2 cellular contexts compared by ENCODE assay signal in the genomic region with DNA sequence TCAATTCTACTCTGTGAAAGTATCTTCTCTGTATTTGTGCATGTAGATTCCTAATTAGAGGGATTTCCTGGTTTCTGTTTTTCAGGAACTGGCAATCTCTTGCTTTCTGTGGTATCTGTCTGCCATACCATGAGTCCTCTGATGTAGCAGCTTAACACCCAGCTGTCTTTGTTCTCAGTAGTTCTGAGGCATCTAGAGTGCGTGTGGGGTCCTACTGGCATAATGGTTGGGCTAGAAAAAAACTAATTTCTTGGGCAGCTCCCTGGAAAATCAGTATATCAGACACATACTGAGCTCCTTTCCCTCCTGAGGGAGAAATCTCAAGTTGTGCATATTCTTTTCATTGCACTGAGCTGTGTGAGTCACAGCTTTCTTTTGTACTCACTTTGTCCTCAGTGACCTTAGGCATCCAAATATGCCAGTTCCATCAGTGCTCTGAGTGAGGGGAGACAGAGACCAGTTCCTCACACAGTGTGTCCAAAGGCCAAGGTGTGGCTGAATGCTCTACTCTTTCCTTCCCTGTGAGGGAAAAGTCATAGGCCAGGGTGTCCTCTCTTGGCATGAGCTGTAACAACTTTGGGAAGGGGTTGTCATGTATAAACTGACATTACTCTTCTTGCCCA.
TF ChIP-seq lines count a peak whose summit lies in the region.

No MANE protein-coding gene starts in this region.

TF ChIP-seq in GM23338, 12 proteins besides CTCF, POLR2A, EP300 and RAD21 (continues in another document):
- TF ChIP-seq REST (IDR thresholded peaks at IDR 0.05; ENCODE audit: unreplicated experiment) (no peak), STAT1 (IDR thresholded peaks at IDR 0.05; ENCODE audit: unreplicated experiment) (no peak), JUNB (IDR thresholded peaks at IDR 0.05; ENCODE audit: unreplicated experiment) (no peak), CREB1 (CRISPR knock-in tag; IDR thresholded peaks at IDR 0.05; ENCODE audit: low read depth) (no peak), EZH2phosphoT487 (IDR thresholded peaks at IDR 0.05; ENCODE audit: unreplicated experiment) (no peak), ZNF114 (CRISPR knock-in tag; IDR thresholded peaks at IDR 0.05) (no peak), ZNF462 (CRISPR knock-in tag; IDR thresholded peaks at IDR 0.05) (no peak), EZH2 (IDR thresholded peaks at IDR 0.05; ENCODE audit: low read depth, unreplicated experiment) (no peak)
- TF ChIP-seq, protein P1, sequence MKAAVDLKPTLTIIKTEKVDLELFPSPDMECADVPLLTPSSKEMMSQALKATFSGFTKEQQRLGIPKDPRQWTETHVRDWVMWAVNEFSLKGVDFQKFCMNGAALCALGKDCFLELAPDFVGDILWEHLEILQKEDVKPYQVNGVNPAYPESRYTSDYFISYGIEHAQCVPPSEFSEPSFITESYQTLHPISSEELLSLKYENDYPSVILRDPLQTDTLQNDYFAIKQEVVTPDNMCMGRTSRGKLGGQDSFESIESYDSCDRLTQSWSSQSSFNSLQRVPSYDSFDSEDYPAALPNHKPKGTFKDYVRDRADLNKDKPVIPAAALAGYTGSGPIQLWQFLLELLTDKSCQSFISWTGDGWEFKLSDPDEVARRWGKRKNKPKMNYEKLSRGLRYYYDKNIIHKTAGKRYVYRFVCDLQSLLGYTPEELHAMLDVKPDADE (IDR thresholded peaks at IDR 0.05) = no peak

TF ChIP-seq in HepG2, 621 proteins besides CTCF, POLR2A, EP300 and RAD21:
- TF ChIP-seq HHEX (CRISPR knock-in tag; IDR thresholded peaks at IDR 0.05) = no peak
- 0 out of 2 replicates have a peak, but pooled peaks have one; percentile 26 for TF ChIP-seq ZKSCAN1 (IDR thresholded peaks at IDR 0.05; ENCODE audit: low read length)
